28 cellular contexts compared by ENCODE assay signal in genomic region chr6:44399991-44400390, GRCh38. TPM values are rescaled to one million over a fixed set of nuclear protein-coding genes. Genes with fewer than 3 reads are reported as not detected.
A peak's percentile ranks its signal among the peaks of the same experiment; 100 is the strongest.
DNase-seq lines count a peak whose midpoint lies in the region; ATAC-seq, FAIRE-seq and TF ChIP-seq lines count a peak whose summit lies in the region.
"Had no signal": no experiment of that assay in that cellular context is flagged by ENCODE, and none has a peak within 500 bp of the region (broad histone marks: within the 10 kb centered on the region; RNA-seq: fewer than 3 reads in every experiment).

No MANE protein-coding gene starts in this region.

- no peaks in the 10 kb centered on the region for H3K27me3 Mint-ChIP-seq in activated CD4-positive, alpha-beta T cell treated with anti-CD3 and anti-CD28 coated beads for 36 hours
- no peaks in the 10 kb centered on the region for H3K27me3 Mint-ChIP-seq in activated T-helper 2 cell treated with anti-CD3 and anti-CD28 coated beads, Interferon-gamma antibody, Interleukin-2, Interleukin-4, amounts not matched to agents 10 μg/mL and 5 μg/mL and 100 μg/mL, durations not matched to agents 14 hours and 24 hours and 36 hours (ENCODE audit: low read depth)
- H3K27me3 Mint-ChIP-seq: CD4-positive, alpha-beta memory T cell had no signal

- H3K4me1 Mint-ChIP-seq in activated CD4-positive, alpha-beta T cell treated with anti-CD3 and anti-CD28 coated beads for 36 hours: peaks cover 39% of the 10 kb centered on the region
- H3K4me1 Mint-ChIP-seq in activated T-helper 2 cell treated with anti-CD3 and anti-CD28 coated beads, Interferon-gamma antibody, Interleukin-2, Interleukin-4, amounts not matched to agents 10 μg/mL and 5 μg/mL and 100 μg/mL, durations not matched to agents 14 hours and 24 hours and 36 hours (ENCODE audit: low read depth): peaks cover 21% of the 10 kb centered on the region
- H3K4me1 Mint-ChIP-seq: neural progenitor cell had no signal

- H3K4me3 Mint-ChIP-seq in activated CD4-positive, alpha-beta T cell treated with anti-CD3 and anti-CD28 coated beads for 36 hours: no peak overlapping the region
- H3K4me3 Mint-ChIP-seq in activated T-helper 2 cell treated with anti-CD3 and anti-CD28 coated beads, Interferon-gamma antibody, Interleukin-2, Interleukin-4, amounts not matched to agents 10 μg/mL and 5 μg/mL and 100 μg/mL, durations not matched to agents 14 hours and 24 hours and 36 hours (ENCODE audit: low read depth): no peak overlapping the region
- H3K4me3 Mint-ChIP-seq: neural progenitor cell had no signal

- FAIRE-seq in GM12891 (lab: Jason Lieb, UNC): no peak
- FAIRE-seq: G401.6 had no signal

- H3K36me3 Mint-ChIP-seq in activated CD4-positive, alpha-beta T cell treated with anti-CD3 and anti-CD28 coated beads for 36 hours (ENCODE audit: low read depth): peaks cover 63% of the 10 kb centered on the region
- H3K36me3 Mint-ChIP-seq in activated T-helper 2 cell treated with anti-CD3 and anti-CD28 coated beads, Interferon-gamma antibody, Interleukin-2, Interleukin-4, amounts not matched to agents 10 μg/mL and 5 μg/mL and 100 μg/mL, durations not matched to agents 14 hours and 24 hours and 36 hours (ENCODE audit: low read depth): peaks cover 80% of the 10 kb centered on the region

- TF ChIP-seq POLR2A in GM12891 (IDR thresholded peaks at IDR 0.05; ENCODE audit: low read depth, low read length): no peak

- H3K27ac Mint-ChIP-seq in activated CD4-positive, alpha-beta T cell treated with anti-CD3 and anti-CD28 coated beads for 36 hours: peak overlapping the region; percentile 82
- H3K27ac Mint-ChIP-seq in activated T-helper 2 cell treated with anti-CD3 and anti-CD28 coated beads, Interferon-gamma antibody, Interleukin-2, Interleukin-4, amounts not matched to agents 10 μg/mL and 5 μg/mL and 100 μg/mL, durations not matched to agents 14 hours and 24 hours and 36 hours: peak overlapping the region; percentile 68
- H3K27ac Mint-ChIP-seq: neural progenitor cell had no signal

- CTCF ChIA-PET in activated CD4-positive, alpha-beta T cell treated with anti-CD3 and anti-CD28 coated beads for 36 hours (lab: Charles Lee): interaction anchor here (1.3 kb wide), 1 partner anchor 55 kb away, joined by 3 read pairs; no protein-coding TSS in a partner anchor

- no peak for DNase-seq in activated CD4-positive, alpha-beta T cell treated with anti-CD3 and anti-CD28 coated beads for 36 hours
- DNase-seq in activated CD4-positive, alpha-beta T cell treated with anti-CD3 and anti-CD28 coated beads, Interleukin-2, amount 50 U/mL, for 1 hour: no peak
- DNase-seq in GM04504 (ENCODE audit: low read depth): peak; percentile 21
- no peak for DNase-seq in activated T-helper 2 cell treated with anti-CD3 and anti-CD28 coated beads, Interferon-gamma antibody, Interleukin-2, Interleukin-4, amounts not matched to agents 10 μg/mL and 5 μg/mL and 100 μg/mL, durations not matched to agents 14 hours and 24 hours and 36 hours (ENCODE audit: low spot score)
- peak; percentile 23 for DNase-seq in fibroblast of the aortic adventitia (ENCODE audit: low read depth)
- no peak for DNase-seq in NCI-H524 treated with DMSO at 0.1 percent for 48 hours (lab: John Stamatoyannopoulos, UW)
- DNase-seq in stimulated activated CD8-positive, alpha-beta memory T cell treated with anti-CD3 and anti-CD28 coated beads, Interleukin-4, amount 100 ng/mL, for 48 hours: no peak
- no peak for DNase-seq in GM12891 (ENCODE audit: insufficient read length, low spot score)
- DNase-seq: adrenal gland; CD4-positive, alpha-beta memory T cell; DMS 273 treated with DMSO at 0.1 percent for 48 hours; effector CD8-positive, alpha-beta T cell; erythroblast; lower lobe of right lung; mucosa of descending colon; NCI-H2081; NCI-H226; NCI-H774; stimulated activated CD4-positive, alpha-beta T cell treated with anti-CD3 and anti-CD28 coated beads, Interleukin-15, amount 100 ng/mL, for 24 hours; T1000; upper lobe of left lung had no signal

- no peak for TF ChIP-seq CTCF in fibroblast of the aortic adventitia (IDR thresholded peaks at IDR 0.05; ENCODE audit: insufficient read depth, low read length)

- H3K4me3 ChIP-seq in fibroblast of the aortic adventitia (ENCODE audit: low read depth, low read length): no peak overlapping the region
- H3K4me3 ChIP-seq: adrenal gland, lower lobe of right lung, mucosa of descending colon, neural progenitor cell, upper lobe of left lung had no signal

- intact Hi-C loops in activated CD4-positive, alpha-beta T cell treated with anti-CD3 and anti-CD28 coated beads for 36 hours (cut with DNase I, micrococcal nuclease): no loop called here
- intact Hi-C loops in activated T-helper 2 cell treated with anti-CD3 and anti-CD28 coated beads, Interferon-gamma antibody, Interleukin-2, Interleukin-4, amounts not matched to agents 10 μg/mL and 5 μg/mL and 100 μg/mL, durations not matched to agents 14 hours and 24 hours and 36 hours (cut with micrococcal nuclease): no loop called here

- no peaks in the 10 kb centered on the region for H3K9me3 Mint-ChIP-seq in activated CD4-positive, alpha-beta T cell treated with anti-CD3 and anti-CD28 coated beads for 36 hours (ENCODE audit: low read depth)
- H3K9me3 Mint-ChIP-seq in activated T-helper 2 cell treated with anti-CD3 and anti-CD28 coated beads, Interferon-gamma antibody, Interleukin-2, Interleukin-4, amounts not matched to agents 10 μg/mL and 5 μg/mL and 100 μg/mL, durations not matched to agents 14 hours and 24 hours and 36 hours: peaks cover 8% of the 10 kb centered on the region
- H3K9me3 Mint-ChIP-seq: CD4-positive, alpha-beta memory T cell; neural progenitor cell had no signal

- peak; percentile 58 for ATAC-seq in activated CD4-positive, alpha-beta T cell treated with anti-CD3 and anti-CD28 coated beads for 36 hours
- ATAC-seq: lower lobe of right lung, mucosa of descending colon, SK-N-SH treated with all-trans-retinoic acid at 6 μM for 48 hours had no signal

- POLR2A ChIA-PET in activated CD4-positive, alpha-beta T cell treated with anti-CD3 and anti-CD28 coated beads for 36 hours (lab: Charles Lee): no interaction called here

TF ChIP-seq in GM12891, 5 proteins besides CTCF, POLR2A, EP300 and RAD21:
- TF ChIP-seq POU2F2 (IDR thresholded peaks at IDR 0.05; ENCODE audit: low read depth, low read length): no peak
- no peak for TF ChIP-seq TAF1 (IDR thresholded peaks at IDR 0.05; ENCODE audit: low read depth, low read length)
- no peak for TF ChIP-seq PAX5 (IDR thresholded peaks at IDR 0.05; ENCODE audit: insufficient read depth, low read length, severe bottlenecking)
- TF ChIP-seq POLR2AphosphoS5 (IDR thresholded peaks at IDR 0.05; ENCODE audit: low read depth, low read length): no peak
- no peak for TF ChIP-seq SPI1 (IDR thresholded peaks at IDR 0.05; ENCODE audit: low read depth, low read length)

RNA-seq across cellular contexts. Expression of gene CDC5L, which starts 12.5 kb away (rescaled TPM):
- 10 to 100 TPM; 25.1 to 28.9 TPM for total RNA-seq in activated CD4-positive, alpha-beta T cell treated with anti-CD3 and anti-CD28 coated beads for 36 hours
- 27.7 and 28.1 TPM in 2 replicates for total RNA-seq in activated T-helper 2 cell treated with anti-CD3 and anti-CD28 coated beads, Interferon-gamma antibody, Interleukin-2, Interleukin-4, amounts not matched to agents 10 μg/mL and 5 μg/mL and 100 μg/mL, durations not matched to agents 14 hours and 24 hours and 36 hours
- 27.2 and 29.0 TPM in 2 replicates for total RNA-seq in fibroblast of the aortic adventitia (ENCODE audit: low replicate concordance)
- 10.2 TPM for polyA plus RNA-seq in GM12891 (2012; ENCODE audit: low read depth, missing spikeins)

RNA-seq across cellular contexts. Expression of gene SPATS1, which starts 57.5 kb away (rescaled TPM):
- total RNA-seq in activated CD4-positive, alpha-beta T cell treated with anti-CD3 and anti-CD28 coated beads for 36 hours: not detected
- total RNA-seq in activated T-helper 2 cell treated with anti-CD3 and anti-CD28 coated beads, Interferon-gamma antibody, Interleukin-2, Interleukin-4, amounts not matched to agents 10 μg/mL and 5 μg/mL and 100 μg/mL, durations not matched to agents 14 hours and 24 hours and 36 hours: not detected in 2 replicates
- not detected in 2 replicates for total RNA-seq in fibroblast of the aortic adventitia (ENCODE audit: low replicate concordance)
- not detected for polyA plus RNA-seq in GM12891 (2012; ENCODE audit: low read depth, missing spikeins)
- total RNA-seq: adrenal gland; CD4-positive, alpha-beta memory T cell; kidney epithelial cell; mucosa of descending colon; OCI-LY7; posterior vena cava; subcutaneous adipose tissue had no signal
- polyA plus RNA-seq: CD4-positive, alpha-beta memory T cell had no signal

Comparison
In these comparisons a context has a peak if more than half of its experiments do, and no peak if none do; other contexts are left out.
1. DNase-seq: peak in GM04504 (single experiment) and fibroblast of the aortic adventitia (single experiment); none in activated CD4-positive, alpha-beta T cell treated with anti-CD3 and anti-CD28 coated beads for 36 hours (single experiment), activated CD4-positive, alpha-beta T cell treated with anti-CD3 and anti-CD28 coated beads, Interleukin-2, amount 50 U/mL, for 1 hour (single experiment), activated T-helper 2 cell treated with anti-CD3 and anti-CD28 coated beads, Interferon-gamma antibody, Interleukin-2, Interleukin-4, amounts not matched to agents 10 μg/mL and 5 μg/mL and 100 μg/mL, durations not matched to agents 14 hours and 24 hours and 36 hours (single experiment), NCI-H524 treated with DMSO at 0.1 percent for 48 hours (single experiment), stimulated activated CD8-positive, alpha-beta memory T cell treated with anti-CD3 and anti-CD28 coated beads, Interleukin-4, amount 100 ng/mL, for 48 hours (single experiment) and GM12891 (single experiment).